ENCODE assay signal across 1 cellular context in genomic region chr7:106022193-106022821, GRCh38.
TF ChIP-seq lines count a peak whose summit lies in the region.

No MANE protein-coding gene starts in this region.

TF ChIP-seq in GM12878, 131 proteins besides CTCF, POLR2A, EP300 and RAD21:
- TF ChIP-seq E2F4 (IDR thresholded peaks at IDR 0.05; ENCODE audit: low read depth, low read length) (no peak), SRF (IDR thresholded peaks at IDR 0.05; ENCODE audit: low read depth in 2 of 2, low read length in 2 of 2) (0 out of 4 replicates have a peak, but pooled peaks of 1 of the 2 experiments have one; percentile 21), RUNX3 (IDR thresholded peaks at IDR 0.05; ENCODE audit: low read length) (peak; percentile 82), MEF2B (IDR thresholded peaks at IDR 0.05; ENCODE audit: partially characterized antibody, poor library complexity, severe bottlenecking) (peak; percentile 21), ZNF274 (IDR thresholded peaks at IDR 0.05; ENCODE audit: insufficient read depth, insufficient read length) (no peak), MTA2 (IDR thresholded peaks at IDR 0.05; ENCODE audit: low read depth) (0 out of 2 replicates have a peak, but pooled peaks have one; percentile 11)
